Comparison of ENCODE assay signal across 10 cellular contexts in the genomic region with DNA sequence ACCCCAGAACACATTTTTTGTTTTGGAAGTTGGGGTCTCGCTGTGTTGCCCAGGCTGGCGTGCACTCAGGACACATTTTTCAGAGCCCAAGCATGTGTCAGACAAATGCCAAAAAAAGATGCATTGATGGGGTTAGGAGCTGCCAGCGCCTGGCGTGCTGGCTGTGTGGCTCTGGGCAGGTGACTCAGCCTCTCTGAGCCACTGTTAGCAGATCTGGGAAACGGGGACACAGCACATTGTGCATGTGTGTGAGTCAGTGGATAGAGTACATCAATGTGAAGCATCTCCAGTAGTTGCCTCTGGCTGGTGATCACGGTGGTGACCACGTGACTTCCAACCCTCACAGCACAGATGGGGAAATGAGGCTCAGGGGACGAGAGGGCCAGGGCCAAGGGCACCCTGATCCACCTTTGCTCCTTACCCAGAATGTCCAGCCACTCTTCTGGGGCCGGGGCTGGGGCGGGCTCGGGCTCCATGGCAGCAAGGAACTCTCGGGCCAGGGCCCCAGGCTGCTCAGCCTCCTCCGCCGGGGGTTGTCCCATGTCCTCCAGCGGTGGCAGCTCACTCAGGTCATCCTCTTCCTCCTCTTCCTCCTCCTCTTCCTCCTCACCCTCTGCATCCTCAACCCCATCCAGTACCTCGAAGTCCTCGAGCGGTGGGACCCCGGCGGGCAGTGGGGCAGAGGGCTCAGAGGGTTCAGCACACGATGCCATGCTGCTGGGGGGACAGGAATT. TPM values are rescaled to one million over a fixed set of nuclear protein-coding genes. Genes with fewer than 3 reads are reported as not detected.
DNase-seq lines count a peak whose midpoint lies in the region; ATAC-seq and TF ChIP-seq lines count a peak whose summit lies in the region.
"Had no signal": no experiment of that assay in that cellular context is flagged by ENCODE, and none has a peak within 500 bp of the region (broad histone marks: within the 10 kb centered on the region; RNA-seq: fewer than 3 reads in every experiment).

No MANE protein-coding gene starts in this region.

- no peak overlapping the region for H2AFZ ChIP-seq in GM23338
- H2AFZ ChIP-seq in MM.1S (ENCODE audit: low read length): no peak overlapping the region

- H3F3A ChIP-seq in GM23338 (replicated peaks; ENCODE audit: low read depth): peaks cover 23% of the 10 kb centered on the region
- H3F3A ChIP-seq in MM.1S (ENCODE audit: insufficient read depth, low read length): no peaks in the 10 kb centered on the region

- DNase-seq in AG08395 (ENCODE audit: low spot score) (peak; percentile 71), GM23338 (ENCODE audit: low spot score) (no peak), mesothelial cell of epicardium (ENCODE audit: low spot score in 2 of 2, unreplicated experiment in 2 of 2) (no peak), MM.1S (no peak)
- no peak for DNase-seq in effector CD4-positive, alpha-beta T cell
- DNase-seq: kidney, NCI-H524 treated with DMSO at 0.1 percent for 48 hours had no signal

- no peak overlapping the region for H3K9ac ChIP-seq in MM.1S (ENCODE audit: low read length)

- no peaks in the 10 kb centered on the region for H3K9me2 ChIP-seq in GM23338 (ENCODE audit: insufficient read depth)
- no peaks in the 10 kb centered on the region for H3K9me2 ChIP-seq in MM.1S (replicated peaks; ENCODE audit: insufficient read depth, low read length)

- H3K27me3 ChIP-seq in GM23338 (ENCODE audit: insufficient read depth) (no peaks in the 10 kb centered on the region), MM.1S (replicated peaks; ENCODE audit: insufficient read depth, low read length) (no peaks in the 10 kb centered on the region)

- no peak overlapping the region for H3K27ac Mint-ChIP-seq in GM23338
- peak overlapping the region; percentile 51 for H3K27ac Mint-ChIP-seq in activated naive CD4-positive, alpha-beta T cell treated with anti-CD3 and anti-CD28 coated beads, Interleukin-2, amount 50 U/mL, for 24 hours
- H3K27ac Mint-ChIP-seq in mesothelial cell of epicardium: no peak overlapping the region

- TF ChIP-seq CTCF in GM23338 (conservative IDR thresholded peaks at IDR 0.05; ENCODE audit: low read depth in 2 of 2): no peak
- TF ChIP-seq CTCF in mesothelial cell of epicardium (IDR thresholded peaks at IDR 0.05; ENCODE audit: unreplicated experiment): no peak
- no peak for TF ChIP-seq CTCF in MM.1S (IDR thresholded peaks at IDR 0.05; ENCODE audit: low read length)

- H3K4me3 ChIP-seq in GM23338: no peak overlapping the region
- H3K4me3 ChIP-seq in MM.1S (ENCODE audit: low read length): no peak overlapping the region

- H3K9me3 Mint-ChIP-seq in GM23338: no peaks in the 10 kb centered on the region; the same call in 1 of the 3 replicates
- no peaks in the 10 kb centered on the region for H3K9me3 Mint-ChIP-seq in activated naive CD4-positive, alpha-beta T cell treated with anti-CD3 and anti-CD28 coated beads, Interleukin-2, amount 50 U/mL, for 24 hours
- no peaks in the 10 kb centered on the region for H3K9me3 Mint-ChIP-seq in mesothelial cell of epicardium

- H3K4me2 ChIP-seq in GM23338 (no peak overlapping the region), MM.1S (ENCODE audit: low read depth, low read length) (no peak overlapping the region)

- no peak for ATAC-seq in GM23338
- no peak for ATAC-seq in GM19324 (IDR thresholded peaks at IDR 0.05; ENCODE audit: low FRiP score, unreplicated experiment)
- no peak for ATAC-seq in HG03571 (IDR thresholded peaks at IDR 0.05; ENCODE audit: unreplicated experiment)

- no peak overlapping the region for H3K27ac ChIP-seq in GM23338 (ENCODE audit: low read depth)
- no peak overlapping the region for H3K27ac ChIP-seq in MM.1S (ENCODE audit: low read length)

- H3K36me3 ChIP-seq in GM23338 (ENCODE audit: insufficient read depth) (peaks cover 19% of the 10 kb centered on the region), MM.1S (replicated peaks; ENCODE audit: insufficient read depth, low read length) (no peaks in the 10 kb centered on the region)

- H4K20me1 ChIP-seq in GM23338 (replicated peaks; ENCODE audit: insufficient read depth) (no peaks in the 10 kb centered on the region), MM.1S (ENCODE audit: insufficient read depth, low read length) (no peaks in the 10 kb centered on the region)

- H3K4me1 Mint-ChIP-seq in GM23338 (peaks cover 10% of the 10 kb centered on the region), mesothelial cell of epicardium (peaks cover 10% of the 10 kb centered on the region)
- peaks cover 25% of the 10 kb centered on the region for H3K4me1 Mint-ChIP-seq in activated naive CD4-positive, alpha-beta T cell treated with anti-CD3 and anti-CD28 coated beads, Interleukin-2, amount 50 U/mL, for 24 hours

- H3K27me3 Mint-ChIP-seq in GM23338 (ENCODE audit: insufficient read depth, low read depth, poor library complexity) (peaks cover 6% of the 10 kb centered on the region), mesothelial cell of epicardium (ENCODE audit: low read depth) (no peaks in the 10 kb centered on the region)
- no peaks in the 10 kb centered on the region for H3K27me3 Mint-ChIP-seq in activated naive CD4-positive, alpha-beta T cell treated with anti-CD3 and anti-CD28 coated beads, Interleukin-2, amount 50 U/mL, for 24 hours

- H3K4me3 Mint-ChIP-seq in GM23338 (peak overlapping the region; percentile 32; the same call in 1 of the 3 replicates), mesothelial cell of epicardium (peak overlapping the region; percentile 30)
- H3K4me3 Mint-ChIP-seq in activated naive CD4-positive, alpha-beta T cell treated with anti-CD3 and anti-CD28 coated beads, Interleukin-2, amount 50 U/mL, for 24 hours: peak overlapping the region; percentile 57

- H3K9me3 ChIP-seq in MM.1S (replicated peaks; ENCODE audit: insufficient read depth, low read length): no peaks in the 10 kb centered on the region

- H3K79me2 ChIP-seq in GM23338 (replicated peaks; ENCODE audit: insufficient read depth) (peaks cover 9% of the 10 kb centered on the region), MM.1S (ENCODE audit: low read length) (peaks cover 8% of the 10 kb centered on the region; the same call in 1 of the 2 replicates)

- H3K36me3 Mint-ChIP-seq in GM23338 (ENCODE audit: low read depth): peaks cover 55% of the 10 kb centered on the region
- H3K36me3 Mint-ChIP-seq in activated naive CD4-positive, alpha-beta T cell treated with anti-CD3 and anti-CD28 coated beads, Interleukin-2, amount 50 U/mL, for 24 hours: peaks cover 5% of the 10 kb centered on the region
- peaks cover 5% of the 10 kb centered on the region for H3K36me3 Mint-ChIP-seq in mesothelial cell of epicardium

- H3K4me1 ChIP-seq in GM23338 (ENCODE audit: insufficient read depth): no peaks in the 10 kb centered on the region
- peaks cover 7% of the 10 kb centered on the region for H3K4me1 ChIP-seq in MM.1S (ENCODE audit: low read length)

TF ChIP-seq in GM23338, 12 proteins besides CTCF, POLR2A, EP300 and RAD21 (continues in another document):
- TF ChIP-seq NANOG (IDR thresholded peaks at IDR 0.05; ENCODE audit: borderline replicate concordance) (no peak), CREB1 (CRISPR knock-in tag; IDR thresholded peaks at IDR 0.05; ENCODE audit: low read depth) (no peak), ZNF114 (CRISPR knock-in tag; IDR thresholded peaks at IDR 0.05) (no peak)
- TF ChIP-seq, protein P1, sequence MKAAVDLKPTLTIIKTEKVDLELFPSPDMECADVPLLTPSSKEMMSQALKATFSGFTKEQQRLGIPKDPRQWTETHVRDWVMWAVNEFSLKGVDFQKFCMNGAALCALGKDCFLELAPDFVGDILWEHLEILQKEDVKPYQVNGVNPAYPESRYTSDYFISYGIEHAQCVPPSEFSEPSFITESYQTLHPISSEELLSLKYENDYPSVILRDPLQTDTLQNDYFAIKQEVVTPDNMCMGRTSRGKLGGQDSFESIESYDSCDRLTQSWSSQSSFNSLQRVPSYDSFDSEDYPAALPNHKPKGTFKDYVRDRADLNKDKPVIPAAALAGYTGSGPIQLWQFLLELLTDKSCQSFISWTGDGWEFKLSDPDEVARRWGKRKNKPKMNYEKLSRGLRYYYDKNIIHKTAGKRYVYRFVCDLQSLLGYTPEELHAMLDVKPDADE (IDR thresholded peaks at IDR 0.05): no peak

RNA-seq across cellular contexts. Expression of gene FKBP8, which starts 1.9 kb away (rescaled TPM):
- total RNA-seq in GM23338 (2014; rRNA removed; shearing (Covaris generic)): 291 and 367 TPM in 2 replicates
- polyA plus RNA-seq in GM23338 (2016; fragmentation: Nextera tagmentation; extraction: Ambion mirVana): 158 and 164 TPM in 2 replicates
- 245 to 250 TPM (median 247 TPM) in 3 replicates for total RNA-seq in mesothelial cell of epicardium

RNA-seq across cellular contexts. Expression of gene KXD1, which starts 16.2 kb away (rescaled TPM):
- 162 and 164 TPM in 2 replicates for total RNA-seq in GM23338 (2014; rRNA removed; shearing (Covaris generic))
- polyA plus RNA-seq in GM23338 (2016; fragmentation: Nextera tagmentation; extraction: Ambion mirVana): 108 and 111 TPM in 2 replicates
- total RNA-seq in mesothelial cell of epicardium: 79.7 to 82.2 TPM (median 80.3 TPM) in 3 replicates

RNA-seq across cellular contexts. Expression of gene ELL, which starts 19.6 kb away (rescaled TPM):
- total RNA-seq in GM23338 (2014; rRNA removed; shearing (Covaris generic)): 16.2 and 20.1 TPM in 2 replicates
- 9.1 and 11.3 TPM in 2 replicates for polyA plus RNA-seq in GM23338 (2016; fragmentation: Nextera tagmentation; extraction: Ambion mirVana)
- total RNA-seq in mesothelial cell of epicardium: 16.4 to 19.2 TPM (median 18.7 TPM) in 3 replicates

RNA-seq across cellular contexts. Expression of gene UBA52, which starts 30.2 kb away (rescaled TPM):
- 627 and 649 TPM in 2 replicates for total RNA-seq in GM23338 (2014; rRNA removed; shearing (Covaris generic))
- 1,301 and 1,361 TPM in 2 replicates for polyA plus RNA-seq in GM23338 (2016; fragmentation: Nextera tagmentation; extraction: Ambion mirVana)
- total RNA-seq in mesothelial cell of epicardium: 846 to 875 TPM (median 857 TPM) in 3 replicates

RNA-seq across cellular contexts. Expression of gene REX1BD, which starts 47.2 kb away (rescaled TPM):
- total RNA-seq in GM23338 (2014; rRNA removed; shearing (Covaris generic)): 121 and 124 TPM in 2 replicates
- 135 and 138 TPM in 2 replicates for polyA plus RNA-seq in GM23338 (2016; fragmentation: Nextera tagmentation; extraction: Ambion mirVana)
- total RNA-seq in mesothelial cell of epicardium: 56.5 to 58.8 TPM (median 58.3 TPM) in 3 replicates
